ENCODE assay signal across 1 cellular context in genomic region chr3:107689355-107689754, GRCh38.
TF ChIP-seq lines count a peak whose summit lies in the region.

No MANE protein-coding gene starts in this region.

TF ChIP-seq in HepG2, 621 proteins besides CTCF, POLR2A, EP300 and RAD21 (continued from another document and continues in another):
- TF ChIP-seq REST (IDR thresholded peaks at IDR 0.05; ENCODE audit: borderline replicate concordance in 1 of 2, low read depth in 1 of 2, low read length in 2 of 2) (no peak), SNAPC5 (CRISPR knock-in tag; IDR thresholded peaks at IDR 0.05; ENCODE audit: borderline replicate concordance) (no peak), FOXP4 (CRISPR knock-in tag; IDR thresholded peaks at IDR 0.05) (peak; percentile 86), NR2F2 (IDR thresholded peaks at IDR 0.05; ENCODE audit: borderline replicate concordance, low read depth) (0 out of 2 replicates have a peak, but pooled peaks have one; percentile 27), ZNF335 (CRISPR knock-in tag; IDR thresholded peaks at IDR 0.05) (no peak), ZNF430 (CRISPR knock-in tag; IDR thresholded peaks at IDR 0.05) (no peak), JUN (CRISPR knock-in tag; IDR thresholded peaks at IDR 0.05) (no peak), SATB2 (CRISPR knock-in tag; IDR thresholded peaks at IDR 0.05) (no peak), ZXDC (CRISPR knock-in tag; IDR thresholded peaks at IDR 0.05) (no peak), REPIN1 (CRISPR knock-in tag; IDR thresholded peaks at IDR 0.05; ENCODE audit: borderline replicate concordance, low read depth) (no peak), ZNF75D (CRISPR knock-in tag; IDR thresholded peaks at IDR 0.05; ENCODE audit: borderline replicate concordance) (no peak), HMG20A (CRISPR knock-in tag; IDR thresholded peaks at IDR 0.05; ENCODE audit: borderline replicate concordance) (peak; percentile 35; the same call in 1 of the 2 replicates), MXI1 (IDR thresholded peaks at IDR 0.05; ENCODE audit: borderline replicate concordance, low read depth, low read length) (no peak), GTF2F1 (IDR thresholded peaks at IDR 0.05; ENCODE audit: low read length) (no peak), ZSCAN22 (CRISPR knock-in tag; IDR thresholded peaks at IDR 0.05) (no peak), SRY (CRISPR knock-in tag; IDR thresholded peaks at IDR 0.05) (no peak), MEF2D (CRISPR knock-in tag; IDR thresholded peaks at IDR 0.05) (no peak), PHF21A (CRISPR knock-in tag; IDR thresholded peaks at IDR 0.05) (0 out of 2 replicates have a peak, but pooled peaks have one; percentile 33), CENPBD1 (CRISPR knock-in tag; IDR thresholded peaks at IDR 0.05; ENCODE audit: borderline replicate concordance, low read depth) (no peak), TCF7 (IDR thresholded peaks at IDR 0.05; ENCODE audit: low read depth) (peak; percentile 88), ZNF775 (CRISPR knock-in tag; IDR thresholded peaks at IDR 0.05; ENCODE audit: borderline replicate concordance) (no peak), RERE (CRISPR knock-in tag; IDR thresholded peaks at IDR 0.05; ENCODE audit: low read depth) (peak; percentile 67; the same call in 1 of the 2 replicates), PAX8 (CRISPR knock-in tag; IDR thresholded peaks at IDR 0.05; ENCODE audit: borderline replicate concordance) (no peak), ZMYM3 (CRISPR knock-in tag; IDR thresholded peaks at IDR 0.05) (no peak), RBM39 (IDR thresholded peaks at IDR 0.05; ENCODE audit: low read depth, low read length, poor library complexity, severe bottlenecking) (no peak), NCOA1 (CRISPR knock-in tag; IDR thresholded peaks at IDR 0.05) (no peak), CEBPB (IDR thresholded peaks at IDR 0.05; ENCODE audit: borderline replicate concordance, low read depth, low read length) (peak; percentile 63), ZFP41 (CRISPR knock-in tag; IDR thresholded peaks at IDR 0.05; ENCODE audit: borderline replicate concordance) (no peak), HNF1B (CRISPR knock-in tag; IDR thresholded peaks at IDR 0.05) (no peak), FOXA1 (IDR thresholded peaks at IDR 0.05) (no peak), FOXA1 (CRISPR knock-in tag; IDR thresholded peaks at IDR 0.05) (peak; percentile 70), ZNF550 (CRISPR knock-in tag; IDR thresholded peaks at IDR 0.05; ENCODE audit: borderline replicate concordance) (no peak), SP5 (CRISPR knock-in tag; IDR thresholded peaks at IDR 0.05; ENCODE audit: borderline replicate concordance, low read depth) (peak; percentile 55; the same call in 1 of the 2 replicates), UBTF (CRISPR knock-in tag; IDR thresholded peaks at IDR 0.05) (no peak), SMAD1 (CRISPR knock-in tag; IDR thresholded peaks at IDR 0.05; ENCODE audit: borderline replicate concordance, low read depth) (no peak), SYNCRIP (IDR thresholded peaks at IDR 0.05; ENCODE audit: insufficient read depth, low read depth, low read length) (no peak), ZKSCAN8 (CRISPR knock-in tag; IDR thresholded peaks at IDR 0.05; ENCODE audit: borderline replicate concordance) (no peak), ZNF597 (CRISPR knock-in tag; IDR thresholded peaks at IDR 0.05) (no peak), ZNF724P (CRISPR knock-in tag; IDR thresholded peaks at IDR 0.05; ENCODE audit: borderline replicate concordance) (no peak), ZNF740 (CRISPR knock-in tag; IDR thresholded peaks at IDR 0.05) (no peak)
